In genomic region chr7:78620931-78621330, GRCh38 we compare ENCODE assay signal across 14 cellular contexts.
DNase-seq lines count a peak whose midpoint lies in the region; ATAC-seq and TF ChIP-seq lines count a peak whose summit lies in the region.
"Had no signal": no experiment of that assay in that cellular context is flagged by ENCODE, and none has a peak within 500 bp of the region (broad histone marks: within the 10 kb centered on the region; RNA-seq: fewer than 3 reads in every experiment).

No MANE protein-coding gene starts in this region.

- H3K27ac ChIP-seq in substantia nigra (ENCODE audit: low read depth, low read length, poor library complexity, severe bottlenecking), result no peak overlapping the region
- H3K27ac ChIP-seq: testis had no signal

- DNase-seq in G401 (ENCODE audit: low spot score), result peak; percentile 39
- DNase-seq in LoVo (ENCODE audit: low spot score), result peak; percentile 32
- peak; percentile 6 for DNase-seq in astrocyte of the spinal cord (ENCODE audit: low read depth, low spot score)
- DNase-seq in iPS-NIHi7 (ENCODE audit: extremely low spot score), result peak; percentile 63
- DNase-seq in stimulated activated CD4-positive, alpha-beta T cell treated with anti-CD3 and anti-CD28 coated beads, Interleukin-12 subunit alpha, Interleukin-12 subunit beta, amount 100 ng/mL, for 4 hours, result no peak
- no peak for DNase-seq in substantia nigra (lab: John Stamatoyannopoulos, UW)
- no peak for DNase-seq in NCI-H1092 (lab: John Stamatoyannopoulos, UW)
- DNase-seq: activated T-cell treated with anti-CD3 and anti-CD28 coated beads, Interleukin-2, amount 50 U/mL, for 4 hours; CD4-positive, alpha-beta T cell; natural killer cell; SHP77 treated with DMSO at 0.1 percent for 48 hours; testis had no signal

- H3K4me3 ChIP-seq in astrocyte of the spinal cord (ENCODE audit: low read depth, low read length), result no peak overlapping the region
- H3K4me3 ChIP-seq: HAP-1, testis had no signal

- ATAC-seq in GM19023 (IDR thresholded peaks at IDR 0.05; ENCODE audit: unreplicated experiment), result no peak
- ATAC-seq: activated T-cell treated with anti-CD3 and anti-CD28 coated beads, Interleukin-2, amount 50 U/mL, for 4 hours; natural killer cell had no signal

- in situ Hi-C loops in G401 (cut with HindIII; ENCODE audit: low sequenced_read_pairs), result no loop called here
- in situ Hi-C loops in astrocyte of the spinal cord (cut with HindIII; ENCODE audit: low sequenced_read_pairs), result no loop called here

- TF ChIP-seq CTCF in astrocyte of the spinal cord (IDR thresholded peaks at IDR 0.05; ENCODE audit: low read depth, low read length), result no peak

Comparison
In these comparisons a context has a peak if more than half of its experiments do, and no peak if none do; other contexts are left out.
1. DNase-seq: peak in G401 (single experiment), LoVo (single experiment), astrocyte of the spinal cord (single experiment) and iPS-NIHi7 (single experiment); none in stimulated activated CD4-positive, alpha-beta T cell treated with anti-CD3 and anti-CD28 coated beads, Interleukin-12 subunit alpha, Interleukin-12 subunit beta, amount 100 ng/mL, for 4 hours (single experiment), substantia nigra (0 of 49) and NCI-H1092 (single experiment).